1 cellular context compared by ENCODE assay signal in genomic region chr15:88938802-88939485, GRCh38.
A peak's percentile ranks its signal among the peaks of the same experiment; 100 is the strongest.
TF ChIP-seq lines count a peak whose summit lies in the region.

No MANE protein-coding gene starts in this region.

TF ChIP-seq in K562, 482 proteins besides CTCF, POLR2A, EP300 and RAD21 (continued from another document and continues in another):
- TF ChIP-seq ZNF407 (IDR thresholded peaks at IDR 0.05; ENCODE audit: low read depth) (no peak), ZSCAN32 (CRISPR knock-in tag; IDR thresholded peaks at IDR 0.05) (no peak), RBFOX2 (IDR thresholded peaks at IDR 0.05; ENCODE audit: low read depth, low read length) (peak; percentile 72), ARID3B (CRISPR knock-in tag; IDR thresholded peaks at IDR 0.05; ENCODE audit: borderline replicate concordance) (no peak), ELK1 (CRISPR knock-in tag; IDR thresholded peaks at IDR 0.05) (no peak), KLF13 (tag; IDR thresholded peaks at IDR 0.05; ENCODE audit: borderline replicate concordance, low read depth) (peak; percentile 79; the same call in 1 of the 2 replicates), SRF (CRISPR knock-in tag; IDR thresholded peaks at IDR 0.05) (no peak), HEY1 (CRISPR knock-in tag; IDR thresholded peaks at IDR 0.05; ENCODE audit: borderline replicate concordance) (no peak), ZC3H8 (IDR thresholded peaks at IDR 0.05) (no peak), RREB1 (CRISPR knock-in tag; IDR thresholded peaks at IDR 0.05) (peak; percentile 95), ZNF507 (tag; conservative IDR thresholded peaks at IDR 0.05) (no peak), BRD9 (IDR thresholded peaks at IDR 0.05; ENCODE audit: low read depth, partially characterized antibody) (peak; percentile 69), TAF7 (tag; IDR thresholded peaks at IDR 0.05) (peak; percentile 42; the same call in 1 of the 2 replicates), CC2D1A (IDR thresholded peaks at IDR 0.05) (no peak), CXXC5 (CRISPR knock-in tag; IDR thresholded peaks at IDR 0.05) (peak; percentile 85), ZNF282 (CRISPR knock-in tag; IDR thresholded peaks at IDR 0.05) (no peak), FOXK2 (conservative IDR thresholded peaks at IDR 0.05 in 1 of 2, IDR thresholded peaks at IDR 0.05 in 1 of 2; ENCODE audit: low read depth in 2 of 2) (peak; percentile 96 to 97), ZNF274 (IDR thresholded peaks at IDR 0.05; ENCODE audit: borderline replicate concordance, low read depth, low read length) (no peak), BACH1 (tag; IDR thresholded peaks at IDR 0.05) (peak; percentile 81; the same call in 1 of the 2 replicates), ZNF347 (CRISPR knock-in tag; IDR thresholded peaks at IDR 0.05; ENCODE audit: low read depth) (no peak), CREB5 (CRISPR knock-in tag; IDR thresholded peaks at IDR 0.05) (no peak), ARID1B (IDR thresholded peaks at IDR 0.05) (peak; percentile 73), FOXJ2 (tag; IDR thresholded peaks at IDR 0.05) (peak; percentile 82; the same call in 1 of the 2 replicates), NRF1 (conservative IDR thresholded peaks at IDR 0.05 in 1 of 2, IDR thresholded peaks at IDR 0.05 in 1 of 2) (peak; percentile 75 to 77), GTF2E2 (tag; IDR thresholded peaks at IDR 0.05) (no peak), MED1 (CRISPR knock-in tag; IDR thresholded peaks at IDR 0.05; ENCODE audit: borderline replicate concordance) (no peak), TFAM (CRISPR knock-in tag; conservative IDR thresholded peaks at IDR 0.05) (no peak), COPS2 (conservative IDR thresholded peaks at IDR 0.05) (no peak), GMEB1 (CRISPR knock-in tag; IDR thresholded peaks at IDR 0.05) (no peak; the same call in 1 of the 2 replicates), CREB3L1 (IDR thresholded peaks at IDR 0.05; ENCODE audit: borderline replicate concordance, low read depth) (no peak), ZNF24 (IDR thresholded peaks at IDR 0.05) (0 out of 2 replicates have a peak, but pooled peaks have one; percentile 47), MXD1 (CRISPR knock-in tag; IDR thresholded peaks at IDR 0.05; ENCODE audit: borderline replicate concordance, poor library complexity, severe bottlenecking) (no peak)
